19 cellular contexts compared by ENCODE assay signal in genomic region chr6:144232434-144233223, GRCh38. TPM values are rescaled to one million over a fixed set of nuclear protein-coding genes. Genes with fewer than 3 reads are reported as not detected.
A peak's percentile ranks its signal among the peaks of the same experiment; 100 is the strongest.
DNase-seq lines count a peak whose midpoint lies in the region; ATAC-seq and TF ChIP-seq lines count a peak whose summit lies in the region.
"Had no signal": no experiment of that assay in that cellular context is flagged by ENCODE, and none has a peak within 500 bp of the region (broad histone marks: within the 10 kb centered on the region; RNA-seq: fewer than 3 reads in every experiment).

No MANE protein-coding gene starts in this region.

- no peak overlapping the region for H3K4me3 ChIP-seq in ascending aorta
- no peak overlapping the region for H3K4me3 ChIP-seq in psoas muscle
- no peak overlapping the region for H3K4me3 ChIP-seq in aorta (ENCODE audit: low read length in 2 of 2)
- H3K4me3 ChIP-seq: BLaER1 treated with 17β-estradiol and CSF1 and Interleukin-3, amounts not matched to agents 10 nM and 100 nM; HAP-1; PC-9 had no signal

- ATAC-seq in psoas muscle (peak in 1 of 4 donors; percentile 42), aorta (ENCODE audit: low FRiP score) (no peak)
- ATAC-seq: CD8-positive, alpha-beta T cell had no signal

- WGBS in psoas muscle, 3 donors: 19 to 49% (median 26%) methylated on average over 3 of the region's 3 CpGs
- WGBS in aorta, 2 donors: 8 to 12% methylated on average over 3 of the region's 3 CpGs

- TF ChIP-seq CTCF in ascending aorta (IDR thresholded peaks at IDR 0.05) (no peak), psoas muscle (IDR thresholded peaks at IDR 0.05) (no peak)

- H3K4me1 ChIP-seq in ascending aorta (peaks cover 0 to 16% of the 10 kb centered on the region in 2 donors), psoas muscle (peaks cover 18% of the 10 kb centered on the region), aorta (ENCODE audit: control insufficient read depth in 1 of 2, insufficient read depth in 2 of 2, low read length in 2 of 2) (peaks cover 0 to 4% of the 10 kb centered on the region in 2 donors)
- H3K4me1 ChIP-seq: BLaER1 treated with 17β-estradiol and CSF1 and Interleukin-3, amounts not matched to agents 10 nM and 100 nM; HAP-1 had no signal

- intact Hi-C loops in ascending aorta (cut with DNase I): no loop called here
- intact Hi-C loops in psoas muscle (cut with DNase I): no loop called here
- intact Hi-C loops in aorta (cut with DNase I): no loop called here

- H3K36me3 ChIP-seq in ascending aorta: no peaks in the 10 kb centered on the region
- no peaks in the 10 kb centered on the region for H3K36me3 ChIP-seq in psoas muscle (ENCODE audit: insufficient read depth in 1 of 2, low read depth in 1 of 2)
- no peaks in the 10 kb centered on the region for H3K36me3 ChIP-seq in aorta (ENCODE audit: control insufficient read depth in 1 of 2, insufficient read depth in 2 of 2, low read length in 1 of 2)
- H3K36me3 ChIP-seq: BLaER1 treated with 17β-estradiol and CSF1 and Interleukin-3, amounts not matched to agents 10 nM and 100 nM; HAP-1 had no signal

- H3K9me3 ChIP-seq in ascending aorta (no peaks in the 10 kb centered on the region), psoas muscle (no peaks in the 10 kb centered on the region), aorta (ENCODE audit: control insufficient read depth, low read length) (no peaks in the 10 kb centered on the region)
- H3K9me3 ChIP-seq: BLaER1 treated with 17β-estradiol and CSF1 and Interleukin-3, amounts not matched to agents 10 nM and 100 nM; HAP-1 had no signal

- H3K27me3 ChIP-seq in ascending aorta (no peaks in the 10 kb centered on the region), psoas muscle (ENCODE audit: insufficient read depth in 3 of 3, low read length in 2 of 3) (no peaks in the 10 kb centered on the region), aorta (ENCODE audit: control insufficient read depth in 1 of 2, insufficient read depth in 2 of 2, low read length in 1 of 2) (no peaks in the 10 kb centered on the region)
- H3K27me3 ChIP-seq: BLaER1 treated with 17β-estradiol and CSF1 and Interleukin-3, amounts not matched to agents 10 nM and 100 nM had no signal

- no peak for DNase-seq in ascending aorta (ENCODE audit: low spot score in 2 of 2)
- DNase-seq in fibroblast of gingiva (ENCODE audit: low read depth): peak; percentile 14
- no peak for DNase-seq in psoas muscle
- no peak for DNase-seq in aorta
- DNase-seq in NCI-H1048 (lab: John Stamatoyannopoulos, UW): no peak
- no peak for DNase-seq in GF-D8 (lab: John Stamatoyannopoulos, UW)
- DNase-seq in stimulated activated CD4-positive, alpha-beta T cell treated with anti-CD3 and anti-CD28 coated beads, Interleukin-4, amount 100 ng/mL, for 4 hours: no peak
- DNase-seq: Calu3; CD8-positive, alpha-beta T cell; EL; MV-4-11; NCI-H1417 treated with DMSO at 0.1 percent for 48 hours; NCI-H1930; NCI-H226; PC-9 had no signal

- H3K27ac ChIP-seq in ascending aorta (peak overlapping the region; percentile 44 to 73), psoas muscle (peak overlapping the region; percentile 47), aorta (ENCODE audit: low read depth in 1 of 2, low read length in 2 of 2) (peak overlapping the region; percentile 25 to 32)
- H3K27ac ChIP-seq: BLaER1 treated with 17β-estradiol and CSF1 and Interleukin-3, amounts not matched to agents 10 nM and 100 nM; KMS-11; PC-9; RWPE1 had no signal

RNA-seq across cellular contexts. Expression of gene UTRN, which starts 52.5 kb away (rescaled TPM):
- total RNA-seq in ascending aorta (69.9 TPM), psoas muscle (10 to 100 TPM; 29.1 to 64.9 (median 43.7) TPM), aorta (100 to 1,000 TPM; 238 to 259 TPM)
- polyA plus RNA-seq in psoas muscle (10 to 100 TPM in 1 of 3 donors, 1 to 10 TPM in 2; 6.0 to 10.8 (median 8.6) TPM), aorta (10 to 100 TPM; 11.5 to 20.1 TPM)
